In the genomic region with DNA sequence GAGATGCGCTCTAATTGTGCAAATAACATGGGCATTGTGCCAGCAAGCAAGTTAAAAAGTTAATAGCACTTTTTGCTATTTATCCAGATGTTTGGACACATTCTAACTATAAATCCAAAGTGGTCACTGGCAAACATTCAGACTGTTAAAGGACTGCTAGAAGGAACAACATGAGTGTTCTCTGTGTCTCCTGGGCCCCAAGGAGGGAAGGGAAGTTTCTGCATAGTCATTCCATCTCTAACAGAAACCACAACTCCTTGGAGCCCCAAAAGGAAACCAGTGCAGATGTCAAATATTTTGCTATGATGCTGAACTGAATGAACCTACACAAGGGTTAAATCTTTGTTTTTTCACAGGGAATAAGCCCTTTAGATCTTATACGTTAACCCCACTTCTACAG, we compare ENCODE assay signal across 10 cellular contexts.
A peak's percentile ranks its signal among the peaks of the same experiment; 100 is the strongest.
DNase-seq lines count a peak whose midpoint lies in the region; ATAC-seq and TF ChIP-seq lines count a peak whose summit lies in the region.
"Had no signal": no experiment of that assay in that cellular context is flagged by ENCODE, and none has a peak within 500 bp of the region (broad histone marks: within the 10 kb centered on the region; RNA-seq: fewer than 3 reads in every experiment).

No MANE protein-coding gene starts in this region.

- peak; percentile 76 for ATAC-seq in GM19351 (IDR thresholded peaks at IDR 0.05; ENCODE audit: unreplicated experiment)
- ATAC-seq in HG03103 (IDR thresholded peaks at IDR 0.05; ENCODE audit: low read depth, unreplicated experiment), result peak; percentile 51
- ATAC-seq: CD8-positive, alpha-beta T cell had no signal

- H3K36me3 ChIP-seq in SJCRH30 (no peaks in the 10 kb centered on the region), H7 (replicated peaks; ENCODE audit: control insufficient read depth, insufficient read depth, low read length) (no peaks in the 10 kb centered on the region)

- peak; percentile 73 for DNase-seq in AG10803 (ENCODE audit: low read depth)
- DNase-seq in amniotic epithelial cell (ENCODE audit: low read depth), result peak; percentile 9
- DNase-seq in HFFc6, result no peak
- DNase-seq in SJCRH30, result no peak
- DNase-seq in H7, result no peak
- no peak for DNase-seq in NCI-H526 (lab: John Stamatoyannopoulos, UW)
- DNase-seq: activated naive CD4-positive, alpha-beta T cell; CD8-positive, alpha-beta T cell had no signal

- H3K27me3 ChIP-seq in SJCRH30 (peaks cover 3% of the 10 kb centered on the region; the same call in 1 of the 2 replicates), H7 (ENCODE audit: control insufficient read depth, insufficient read depth, low read length) (no peaks in the 10 kb centered on the region)

- H3K4me1 Mint-ChIP-seq in HFFc6 (ENCODE audit: low read depth), result no peaks in the 10 kb centered on the region

- H3K9me3 Mint-ChIP-seq in HFFc6, result peaks cover 3% of the 10 kb centered on the region; the same call in 1 of the 2 replicates

- no peaks in the 10 kb centered on the region for H3K36me3 Mint-ChIP-seq in HFFc6 (ENCODE audit: low read depth)
- H3K36me3 Mint-ChIP-seq: CD8-positive, alpha-beta T cell had no signal

- no peak overlapping the region for H3K4me3 Mint-ChIP-seq in HFFc6
- H3K4me3 Mint-ChIP-seq: CD8-positive, alpha-beta T cell had no signal

- no peak overlapping the region for H3K27ac Mint-ChIP-seq in HFFc6

- H3K4me3 ChIP-seq in AG10803 (ENCODE audit: low read length) (no peak overlapping the region), SJCRH30 (no peak overlapping the region), H7 (ENCODE audit: insufficient read depth, low read depth, low read length) (no peak overlapping the region)

- no peaks in the 10 kb centered on the region for H3K9me3 ChIP-seq in SJCRH30 (replicated peaks)

- TF ChIP-seq CTCF in AG10803 (conservative IDR thresholded peaks at IDR 0.05; ENCODE audit: low read length), result no peak
- no peak for TF ChIP-seq CTCF in HFFc6 (IDR thresholded peaks at IDR 0.05)

- no peaks in the 10 kb centered on the region for H3K4me1 ChIP-seq in SJCRH30

- H3K27me3 Mint-ChIP-seq in HFFc6 (ENCODE audit: insufficient read depth), result no peaks in the 10 kb centered on the region; the same call in none of the 2 replicates

- H3K27ac ChIP-seq in SJCRH30, result no peak overlapping the region

Comparison
In these comparisons a context has a peak if more than half of its experiments do, and no peak if none do; other contexts are left out.
1. DNase-seq: peak in AG10803 (single experiment) and amniotic epithelial cell (single experiment); none in HFFc6 (single experiment), SJCRH30 (0 of 2), H7 (single experiment) and NCI-H526 (0 of 2).